8 cellular contexts compared by ENCODE assay signal in the genomic region with DNA sequence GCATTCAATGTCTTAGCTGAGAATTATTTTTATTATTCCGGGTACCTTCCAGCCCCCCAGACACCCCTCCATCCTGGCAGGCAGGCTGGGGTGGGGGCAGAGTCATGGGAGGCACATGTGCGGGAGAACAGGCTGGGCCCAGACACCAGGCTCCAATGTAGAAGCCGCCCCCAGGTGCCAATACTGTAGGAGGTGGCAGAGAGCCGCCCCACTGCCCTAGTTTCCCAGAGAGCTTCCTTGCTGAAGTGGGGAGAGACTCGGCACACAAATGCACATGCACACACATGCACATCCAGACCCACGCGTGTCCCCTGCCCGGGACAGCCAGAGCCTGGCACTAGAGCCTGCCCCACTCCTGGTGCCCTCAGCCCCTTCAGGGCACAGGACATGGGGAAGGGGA.
"Had no signal": no experiment of that assay in that cellular context is flagged by ENCODE, and none has a peak within 500 bp of the region (broad histone marks: within the 10 kb centered on the region; RNA-seq: fewer than 3 reads in every experiment).

No MANE protein-coding gene starts in this region.

- DNase-seq: GM23248, GOT3, H9, HCEC 1CT, IMR-90 had no signal

- H2AFZ ChIP-seq: GM23248 had no signal

- FAIRE-seq: H54, HTR-8/SVneo, K562 had no signal

- H3K9ac ChIP-seq: GM23248 had no signal

- H3K4me3 ChIP-seq: GM23248, K562 had no signal

- H3K27ac ChIP-seq: GM23248 had no signal
